32 cellular contexts compared by ENCODE assay signal in the genomic region with DNA sequence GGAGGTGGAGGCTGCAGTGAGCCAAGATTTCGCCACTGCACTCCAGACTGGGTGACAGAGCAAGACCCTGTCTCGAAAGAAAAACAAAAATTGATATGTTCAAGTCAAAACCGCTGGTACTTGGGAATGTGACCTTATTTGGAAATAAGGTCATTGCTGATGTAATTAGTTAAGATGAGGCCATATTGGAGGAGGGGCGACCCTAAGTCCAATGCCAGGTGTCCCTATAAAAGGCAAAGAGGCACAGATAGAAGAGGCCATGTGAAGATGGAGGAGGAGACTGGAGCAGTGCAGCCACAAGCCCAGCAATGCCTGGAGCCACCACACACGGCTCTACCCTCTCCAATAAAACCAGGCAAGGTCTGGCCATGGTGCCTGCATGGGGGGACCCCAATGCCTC. TPM values are rescaled to one million over a fixed set of nuclear protein-coding genes. Genes with fewer than 3 reads are reported as not detected.
"Had no signal": no experiment of that assay in that cellular context is flagged by ENCODE, and none has a peak within 500 bp of the region (broad histone marks: within the 10 kb centered on the region; RNA-seq: fewer than 3 reads in every experiment).

No MANE protein-coding gene starts in this region.

- H3K9me3 ChIP-seq: ascending aorta had no signal

- H3K27me3 ChIP-seq: ascending aorta, cardiac muscle cell had no signal

- H3K27ac ChIP-seq: ascending aorta, cardiac muscle cell, PC-9, SK-N-MC, WERI-Rb-1 had no signal

- H3K4me3 ChIP-seq: ascending aorta, cardiac muscle cell, PC-9, SK-N-MC had no signal

- ATAC-seq: activated T-cell treated with anti-CD3 and anti-CD28 coated beads, Interleukin-2, amount 50 U/mL, for 72 hours; activated T-helper 17 cell treated with anti-CD3 and anti-CD28 coated beads, Interleukin-2, amount 50 U/mL, for 72 hours had no signal

- H3K36me3 ChIP-seq: ascending aorta, cardiac muscle cell, WERI-Rb-1 had no signal

- DNase-seq: activated CD4-positive, alpha-beta memory T cell treated with anti-CD3 and anti-CD28 coated beads, Interleukin-2, amount 10 ng/mL, durations not matched to agents 7 days and 5 days; activated CD4-positive, alpha-beta T cell treated with anti-CD3 and anti-CD28 coated beads for 1 hour; activated CD4-positive, alpha-beta T cell treated with anti-CD3 and anti-CD28 coated beads for 48 hours; activated CD4-positive, CD25-positive, alpha-beta regulatory T cell; activated CD8-positive, alpha-beta memory T cell treated with anti-CD3 and anti-CD28 coated beads for 24 hours; activated effector memory CD4-positive, alpha-beta T cell treated with anti-CD3 and anti-CD28 coated beads, Interleukin-2, amount 50 U/mL, for 16 hours; activated naive CD4-positive, alpha-beta T cell; activated naive CD8-positive, alpha-beta T cell treated with anti-CD3 and anti-CD28 coated beads, Interleukin-2, amount 10 ng/mL, durations not matched to agents 7 days and 5 days; activated T-cell treated with anti-CD3 and anti-CD28 coated beads, Interleukin-2, amount 50 U/mL, for 1 hour; activated T-cell treated with anti-CD3 and anti-CD28 coated beads, Interleukin-2, amount 50 U/mL, for 72 hours; amygdala; MM.1S; MV-4-11; NCI-H1092; NCI-H1436 treated with DMSO at 0.1 percent for 48 hours; NCI-H1694 treated with DMSO at 0.1 percent for 48 hours; NCI-H2029; NCI-H345; NCI-H526; NCI-H748 treated with DMSO at 0.1 percent for 48 hours; NK-92 treated with Interleukin-12 subunit alpha and Interleukin-12 subunit beta, amount 100 ng/mL, for 24 hours; PC-9; Right ventricle myocardium superior; T1000; WERI-Rb-1 had no signal

RNA-seq across cellular contexts. Expression of a gene that starts 50.8 kb away (rescaled TPM):
- total RNA-seq: activated CD4-positive, alpha-beta memory T cell treated with anti-CD3 and anti-CD28 coated beads, Interleukin-2, amount 10 ng/mL, durations not matched to agents 7 days and 5 days; activated naive CD8-positive, alpha-beta T cell treated with anti-CD3 and anti-CD28 coated beads, Interleukin-2, amount 10 ng/mL, durations not matched to agents 7 days and 5 days; ascending aorta; LHCN-M2; OCI-LY7; PC-9; T-helper 2 cell treated with Interferon-gamma antibody and Interleukin-4, amounts not matched to agents 100 ng/mL and 5 ng/mL, for 36 hours had no signal
